14 cellular contexts compared by ENCODE assay signal in genomic region chr16:28985611-28986041, GRCh38. TPM values are rescaled to one million over a fixed set of nuclear protein-coding genes. Genes with fewer than 3 reads are reported as not detected.
DNase-seq lines count a peak whose midpoint lies in the region; ATAC-seq and TF ChIP-seq lines count a peak whose summit lies in the region.
"Had no signal": no experiment of that assay in that cellular context is flagged by ENCODE, and none has a peak within 500 bp of the region (broad histone marks: within the 10 kb centered on the region; RNA-seq: fewer than 3 reads in every experiment).

No MANE protein-coding gene starts in this region.

- peak overlapping the region; percentile 0 to 50 (median 36) for H3K4me3 ChIP-seq in esophagus squamous epithelium
- H3K4me3 ChIP-seq in suprapubic skin, result peak overlapping the region; percentile 31
- H3K4me3 ChIP-seq: A549 had no signal

- peak overlapping the region; percentile 99 for H3K27ac Mint-ChIP-seq in activated CD4-positive, alpha-beta T cell treated with anti-CD3 and anti-CD28 coated beads, Interleukin-2, amount 10 ng/mL, durations not matched to agents 24 days and 14 days
- H3K27ac Mint-ChIP-seq in activated CD4-positive, alpha-beta memory T cell treated with anti-CD3 and anti-CD28 coated beads, Interleukin-2, amount 10 ng/mL, durations not matched to agents 7 days and 5 days, result peak overlapping the region; percentile 92

- CTCF ChIA-PET in activated CD4-positive, alpha-beta memory T cell treated with anti-CD3 and anti-CD28 coated beads, Interleukin-2, amount 10 ng/mL, durations not matched to agents 7 days and 5 days (lab: Charles Lee), result interaction anchor here (1.1 to 4.2 kb wide), 4 partner anchors 8 to 41 kb away, joined by 3 to 15 read pairs (median 4); partner anchors contain the start of gene SPNS1

- ATAC-seq in GM18505 (IDR thresholded peaks at IDR 0.05; ENCODE audit: unreplicated experiment), result no peak
- ATAC-seq in HG03457 (IDR thresholded peaks at IDR 0.05; ENCODE audit: unreplicated experiment), result no peak

- no peaks in the 10 kb centered on the region for H3K27me3 Mint-ChIP-seq in activated CD4-positive, alpha-beta T cell treated with anti-CD3 and anti-CD28 coated beads, Interleukin-2, amount 10 ng/mL, durations not matched to agents 24 days and 14 days
- no peaks in the 10 kb centered on the region for H3K27me3 Mint-ChIP-seq in activated CD4-positive, alpha-beta memory T cell treated with anti-CD3 and anti-CD28 coated beads, Interleukin-2, amount 10 ng/mL, durations not matched to agents 7 days and 5 days

- H3K36me3 ChIP-seq in esophagus squamous epithelium (peaks cover 13 to 99% (median 32%) of the 10 kb centered on the region in 3 donors), suprapubic skin (peaks cover 90% of the 10 kb centered on the region)

- intact Hi-C loops in activated CD4-positive, alpha-beta T cell treated with anti-CD3 and anti-CD28 coated beads, Interleukin-2, amount 10 ng/mL, durations not matched to agents 24 days and 14 days (cut with micrococcal nuclease), result no loop called here
- intact Hi-C loops in esophagus squamous epithelium (cut with DNase I), result no loop called here

- H3K9me3 Mint-ChIP-seq in activated CD4-positive, alpha-beta T cell treated with anti-CD3 and anti-CD28 coated beads, Interleukin-2, amount 10 ng/mL, durations not matched to agents 24 days and 14 days, result peaks cover 11% of the 10 kb centered on the region
- peaks cover 10% of the 10 kb centered on the region for H3K9me3 Mint-ChIP-seq in activated CD4-positive, alpha-beta memory T cell treated with anti-CD3 and anti-CD28 coated beads, Interleukin-2, amount 10 ng/mL, durations not matched to agents 7 days and 5 days

- peaks cover 44% of the 10 kb centered on the region for H3K4me1 Mint-ChIP-seq in activated CD4-positive, alpha-beta T cell treated with anti-CD3 and anti-CD28 coated beads, Interleukin-2, amount 10 ng/mL, durations not matched to agents 24 days and 14 days
- H3K4me1 Mint-ChIP-seq in activated CD4-positive, alpha-beta memory T cell treated with anti-CD3 and anti-CD28 coated beads, Interleukin-2, amount 10 ng/mL, durations not matched to agents 7 days and 5 days, result peaks cover 53% of the 10 kb centered on the region

- DNase-seq in activated CD4-positive, alpha-beta T cell treated with anti-CD3 and anti-CD28 coated beads, Interleukin-2, amount 10 ng/mL, durations not matched to agents 24 days and 14 days, result peak; percentile 71
- DNase-seq in activated CD4-positive, alpha-beta T cell treated with anti-CD3 and anti-CD28 coated beads for 1 hour, result no peak
- peak; percentile 35 for DNase-seq in activated CD4-positive, alpha-beta memory T cell treated with anti-CD3 and anti-CD28 coated beads, Interleukin-2, amount 10 ng/mL, durations not matched to agents 7 days and 5 days
- DNase-seq in esophagus squamous epithelium (lab: John Stamatoyannopoulos, UW) (no peak), suprapubic skin (ENCODE audit: low spot score in 2 of 2) (no peak), iPS-NIHi7 (ENCODE audit: extremely low spot score) (no peak)
- DNase-seq: DMS53, midbrain, NCI-H1048, NCI-H524 had no signal

- no peak for TF ChIP-seq EP300 in suprapubic skin (IDR thresholded peaks at IDR 0.05)

- TF ChIP-seq CTCF in esophagus squamous epithelium (IDR thresholded peaks at IDR 0.05), result no peak
- TF ChIP-seq CTCF in suprapubic skin (IDR thresholded peaks at IDR 0.05), result no peak

- peak overlapping the region in 3 of 4 donors; percentile 18 to 68 (median 34) for H3K27ac ChIP-seq in esophagus squamous epithelium
- H3K27ac ChIP-seq in suprapubic skin, result no peak overlapping the region

- WGBS in esophagus squamous epithelium, 2 donors, result 73 to 82% methylated on average over 4 to 6 of the region's 9 CpGs
- WGBS in suprapubic skin, result 91% methylated on average over 8 of the region's 9 CpGs

- TF ChIP-seq POLR2A in esophagus squamous epithelium (IDR thresholded peaks at IDR 0.05), result no peak
- TF ChIP-seq POLR2A in suprapubic skin (IDR thresholded peaks at IDR 0.05), result no peak
- no peak for TF ChIP-seq POLR2A in GM18505 (IDR thresholded peaks at IDR 0.05; ENCODE audit: borderline replicate concordance, extremely low read depth, insufficient read depth, insufficient read length)

- peaks cover 82% of the 10 kb centered on the region for H3K36me3 Mint-ChIP-seq in activated CD4-positive, alpha-beta T cell treated with anti-CD3 and anti-CD28 coated beads, Interleukin-2, amount 10 ng/mL, durations not matched to agents 24 days and 14 days (ENCODE audit: low read depth)
- H3K36me3 Mint-ChIP-seq in activated CD4-positive, alpha-beta memory T cell treated with anti-CD3 and anti-CD28 coated beads, Interleukin-2, amount 10 ng/mL, durations not matched to agents 7 days and 5 days (ENCODE audit: low read depth), result peaks cover 90% of the 10 kb centered on the region

- no peaks in the 10 kb centered on the region for H3K27me3 ChIP-seq in esophagus squamous epithelium
- no peaks in the 10 kb centered on the region for H3K27me3 ChIP-seq in suprapubic skin

- peaks cover 0 to 19% (median 5%) of the 10 kb centered on the region in 3 donors for H3K9me3 ChIP-seq in esophagus squamous epithelium
- H3K9me3 ChIP-seq in suprapubic skin, result no peaks in the 10 kb centered on the region
- H3K9me3 ChIP-seq: A549 had no signal

- H3K4me3 Mint-ChIP-seq in activated CD4-positive, alpha-beta T cell treated with anti-CD3 and anti-CD28 coated beads, Interleukin-2, amount 10 ng/mL, durations not matched to agents 24 days and 14 days, result peak overlapping the region; percentile 100
- peak overlapping the region; percentile 99 for H3K4me3 Mint-ChIP-seq in activated CD4-positive, alpha-beta memory T cell treated with anti-CD3 and anti-CD28 coated beads, Interleukin-2, amount 10 ng/mL, durations not matched to agents 7 days and 5 days

- POLR2A ChIA-PET in activated CD4-positive, alpha-beta memory T cell treated with anti-CD3 and anti-CD28 coated beads, Interleukin-2, amount 10 ng/mL, durations not matched to agents 7 days and 5 days (lab: Charles Lee), result interaction anchor here (0.6 to 7.6 kb wide), 13 partner anchors 8 to 162 kb away, joined by 3 to 83 read pairs (median 8); partner anchors contain the start of genes NFATC2IP, SH2B1 and SPNS1

- H3K4me1 ChIP-seq in esophagus squamous epithelium, result peaks cover 0 to 7% (median 0%) of the 10 kb centered on the region in 3 donors
- H3K4me1 ChIP-seq in suprapubic skin, result no peaks in the 10 kb centered on the region

RNA-seq across cellular contexts. Expression of gene LAT, which starts 0.8 kb away (rescaled TPM):
- total RNA-seq in activated CD4-positive, alpha-beta T cell treated with anti-CD3 and anti-CD28 coated beads, Interleukin-2, amount 10 ng/mL, durations not matched to agents 24 days and 14 days, result 228 and 238 TPM in 2 replicates
- 100 to 1,000 TPM; 333 to 341 TPM for total RNA-seq in activated CD4-positive, alpha-beta memory T cell treated with anti-CD3 and anti-CD28 coated beads, Interleukin-2, amount 10 ng/mL, durations not matched to agents 7 days and 5 days
- total RNA-seq in esophagus squamous epithelium, result 1 to 10 TPM in 3 of 4 donors, under 1 TPM in 1; 0.76 to 7.4 (median 2.5) TPM
- 10 to 100 TPM in 2 of 4 donors, 1 to 10 TPM in 2; 1.3 to 17.9 (median 9.9) TPM for total RNA-seq in suprapubic skin

RNA-seq across cellular contexts. Expression of gene SPNS1, which starts 11.0 kb away (rescaled TPM):
- 21.2 and 23.1 TPM in 2 replicates for total RNA-seq in activated CD4-positive, alpha-beta T cell treated with anti-CD3 and anti-CD28 coated beads, Interleukin-2, amount 10 ng/mL, durations not matched to agents 24 days and 14 days
- total RNA-seq in activated CD4-positive, alpha-beta memory T cell treated with anti-CD3 and anti-CD28 coated beads, Interleukin-2, amount 10 ng/mL, durations not matched to agents 7 days and 5 days, result 10 to 100 TPM; 20.6 to 24.7 TPM
- total RNA-seq in esophagus squamous epithelium, result 10 to 100 TPM; 15.3 to 26.3 (median 18.5) TPM
- total RNA-seq in suprapubic skin, result 10 to 100 TPM; 26.0 to 42.8 (median 32.7) TPM

RNA-seq across cellular contexts. Expression of gene NFATC2IP, which starts 34.9 kb away (rescaled TPM):
- 108 and 112 TPM in 2 replicates for total RNA-seq in activated CD4-positive, alpha-beta T cell treated with anti-CD3 and anti-CD28 coated beads, Interleukin-2, amount 10 ng/mL, durations not matched to agents 24 days and 14 days
- total RNA-seq in activated CD4-positive, alpha-beta memory T cell treated with anti-CD3 and anti-CD28 coated beads, Interleukin-2, amount 10 ng/mL, durations not matched to agents 7 days and 5 days, result 10 to 100 TPM; 96.7 TPM
- 10 to 100 TPM; 17.4 to 36.6 (median 24.2) TPM for total RNA-seq in esophagus squamous epithelium
- total RNA-seq in suprapubic skin, result 10 to 100 TPM; 26.4 to 65.3 (median 35.1) TPM

RNA-seq across cellular contexts. Expression of gene CD19, which starts 53.9 kb away (rescaled TPM):
- total RNA-seq in activated CD4-positive, alpha-beta T cell treated with anti-CD3 and anti-CD28 coated beads, Interleukin-2, amount 10 ng/mL, durations not matched to agents 24 days and 14 days, result not detected in 2 replicates
- not detected for total RNA-seq in activated CD4-positive, alpha-beta memory T cell treated with anti-CD3 and anti-CD28 coated beads, Interleukin-2, amount 10 ng/mL, durations not matched to agents 7 days and 5 days
- total RNA-seq in esophagus squamous epithelium (under 1 TPM in 2 of 4 donors, not detected in 2; 0.19 to 0.42 TPM), suprapubic skin (1 to 10 TPM in 1 of 4 donors, under 1 TPM in 1, not detected in 2; 0.47 to 2.0 TPM)
- total RNA-seq: pulmonary artery endothelial cell had no signal

Comparison
In these comparisons a context has a peak if more than half of its experiments do, and no peak if none do; other contexts are left out.
1. DNase-seq: peak in activated CD4-positive, alpha-beta T cell treated with anti-CD3 and anti-CD28 coated beads, Interleukin-2, amount 10 ng/mL, durations not matched to agents 24 days and 14 days (single experiment) and activated CD4-positive, alpha-beta memory T cell treated with anti-CD3 and anti-CD28 coated beads, Interleukin-2, amount 10 ng/mL, durations not matched to agents 7 days and 5 days (single experiment); none in activated CD4-positive, alpha-beta T cell treated with anti-CD3 and anti-CD28 coated beads for 1 hour (single experiment), esophagus squamous epithelium (single experiment), suprapubic skin (0 of 2) and iPS-NIHi7 (single experiment).
2. RNA of gene LAT, which starts 0.8 kb away (total RNA-seq): 333 to 341 TPM in activated CD4-positive, alpha-beta memory T cell treated with anti-CD3 and anti-CD28 coated beads, Interleukin-2, amount 10 ng/mL, durations not matched to agents 7 days and 5 days and 228 to 238 TPM in activated CD4-positive, alpha-beta T cell treated with anti-CD3 and anti-CD28 coated beads, Interleukin-2, amount 10 ng/mL, durations not matched to agents 24 days and 14 days; 1.3 to 17.9 TPM in suprapubic skin and 0.76 to 7.4 TPM in esophagus squamous epithelium; every median in the first group is over 10 times any median in the second.